In genomic region chr6:27720607-27721580, GRCh38 we compare ENCODE assay signal across 9 cellular contexts.
DNase-seq lines count a peak whose midpoint lies in the region; ATAC-seq, FAIRE-seq and TF ChIP-seq lines count a peak whose summit lies in the region.
"Had no signal": no experiment of that assay in that cellular context is flagged by ENCODE, and none has a peak within 500 bp of the region (broad histone marks: within the 10 kb centered on the region; RNA-seq: fewer than 3 reads in every experiment).

No MANE protein-coding gene starts in this region.

- no peak for FAIRE-seq in pancreas (lab: Jason Lieb, UNC)

- no peak for TF ChIP-seq EP300 in stomach (IDR thresholded peaks at IDR 0.05)

- intact Hi-C loops in pancreas (cut with DNase I) (no loop called here), stomach (cut with DNase I; ENCODE audit: low total_unique reads) (no loop called here)

- H3K4me1 ChIP-seq in ES-I3 (ENCODE audit: insufficient read depth, low read length), result 0 out of 2 replicates have a peak, but pooled peaks cover 4% of the 10 kb centered on the region
- no peaks in the 10 kb centered on the region for H3K4me1 ChIP-seq in pancreas
- no peaks in the 10 kb centered on the region for H3K4me1 ChIP-seq in stomach
- H3K4me1 ChIP-seq: psoas muscle had no signal

- no peaks in the 10 kb centered on the region for H3K9me3 ChIP-seq in ES-I3 (ENCODE audit: control insufficient read depth, insufficient read depth, low read length)
- H3K9me3 ChIP-seq in pancreas, result no peaks in the 10 kb centered on the region
- no peaks in the 10 kb centered on the region for H3K9me3 ChIP-seq in stomach
- H3K9me3 ChIP-seq: psoas muscle had no signal

- H3K27me3 ChIP-seq in pancreas (peaks cover 0 to 12% (median 0%) of the 10 kb centered on the region in 4 donors), stomach (peaks cover 0 to 46% (median 15%) of the 10 kb centered on the region in 3 donors)

- ATAC-seq in pancreas, result no peak
- ATAC-seq: psoas muscle had no signal

- H3K4me3 ChIP-seq in HFF-Myc (replicated peaks; ENCODE audit: low read depth, low read length) (peak overlapping the region; percentile 33), pancreas (no peak overlapping the region), stomach (no peak overlapping the region)
- H3K4me3 ChIP-seq: psoas muscle had no signal

- no peak for TF ChIP-seq POLR2A in stomach (IDR thresholded peaks at IDR 0.05)

- peak overlapping the region; percentile 66; the same call in 1 of the 2 replicates for H3K9ac ChIP-seq in ES-I3 (ENCODE audit: low read depth, low read length)

- DNase-seq in HFF-Myc (ENCODE audit: extremely low read depth, low read depth) (peak; percentile 40), amniotic epithelial cell (ENCODE audit: low read depth) (peak; percentile 43), iris pigment epithelial cell (ENCODE audit: low read depth) (peak; percentile 82), pancreas (no peak), activated gamma-delta T cell (lab: John Stamatoyannopoulos, UW) (no peak), stomach (no peak), AML-193 (lab: John Stamatoyannopoulos, UW) (no peak)
- DNase-seq: psoas muscle had no signal

- TF ChIP-seq CTCF in HFF-Myc (IDR thresholded peaks at IDR 0.05; ENCODE audit: low read depth, low read length, missing control alignments) (peak; percentile 4), pancreas (IDR thresholded peaks at IDR 0.05) (no peak), stomach (IDR thresholded peaks at IDR 0.05) (no peak)

- H3K36me3 ChIP-seq in ES-I3 (ENCODE audit: insufficient read depth, low read length) (no peaks in the 10 kb centered on the region), pancreas (no peaks in the 10 kb centered on the region), stomach (no peaks in the 10 kb centered on the region)

- 36 to 38% methylated on average over 19 of the region's 19 CpGs for WGBS in pancreas, 2 donors
- WGBS in stomach, 5 donors, result 33 to 40% (median 38%) methylated on average over 19 of the region's 19 CpGs

- no peak overlapping the region for H3K27ac ChIP-seq in pancreas
- H3K27ac ChIP-seq in stomach, result no peak overlapping the region
- H3K27ac ChIP-seq: psoas muscle had no signal

Comparison
In these comparisons a context has a peak if more than half of its experiments do, and no peak if none do; other contexts are left out.
1. DNase-seq: peak in HFF-Myc (single experiment), amniotic epithelial cell (single experiment) and iris pigment epithelial cell (single experiment); none in pancreas (0 of 6), activated gamma-delta T cell (single experiment), stomach (single experiment) and AML-193 (0 of 2).